8 cellular contexts compared by ENCODE assay signal in the genomic region with DNA sequence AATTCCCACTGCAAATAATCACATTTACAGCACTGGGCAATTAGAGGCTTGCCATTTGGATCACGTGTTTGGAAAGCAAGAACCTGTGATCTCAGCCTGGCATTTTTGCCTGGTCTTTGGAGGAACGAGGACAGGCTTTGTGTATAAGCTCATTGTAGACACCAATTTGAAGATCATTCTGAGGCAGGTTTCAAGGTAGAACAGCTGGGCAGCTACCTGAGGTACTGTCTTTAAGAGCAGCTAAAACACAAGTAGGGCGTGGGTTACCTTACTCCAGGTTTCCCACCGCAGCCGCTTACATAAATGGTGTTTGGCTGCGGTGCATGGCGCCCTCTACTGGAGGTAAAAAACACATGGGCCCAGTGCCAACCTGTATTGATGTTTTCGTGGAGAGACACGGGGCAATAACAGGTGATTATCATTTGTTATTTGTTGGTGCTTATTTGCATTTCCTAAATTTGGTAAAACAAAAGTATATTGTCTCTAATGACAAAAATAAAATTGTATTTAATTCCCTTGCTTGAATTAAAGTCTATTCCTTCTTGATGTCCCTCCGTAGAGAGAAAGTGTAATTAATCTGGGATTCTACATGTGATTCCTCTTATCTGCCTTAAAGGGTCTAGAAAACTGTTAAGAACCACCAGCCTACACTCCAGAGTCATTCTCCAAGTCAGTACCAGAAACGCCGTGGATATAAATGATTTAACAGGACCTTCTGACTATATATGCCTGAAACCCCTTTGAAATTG.
DNase-seq lines count a peak whose midpoint lies in the region; ATAC-seq and TF ChIP-seq lines count a peak whose summit lies in the region.

No MANE protein-coding gene starts in this region.

- no peak for ATAC-seq in HG03108 (IDR thresholded peaks at IDR 0.05; ENCODE audit: unreplicated experiment)

- no CpG with 5 or more reads among the region's 12 CpGs for WGBS in trophoblast cell (ENCODE audit: extremely low coverage, insufficient coverage, insufficient read length)
- WGBS in thyroid gland, 2 donors, result 26% methylated on average over 12 of the region's 12 CpGs

- peak; percentile 84 for DNase-seq in G401 (ENCODE audit: low spot score)
- DNase-seq in MG63, result peak; percentile 38
- peak; percentile 54 to 64 for DNase-seq in SHP77 (lab: John Stamatoyannopoulos, UW)
- DNase-seq in activated gamma-delta T cell treated with anti-CD3 and anti-CD28 coated beads, Interleukin-2, amount 50 U/mL, for 16 hours (ENCODE audit: low read depth), result peak; percentile 51
- peak; percentile 20 for DNase-seq in glomerular endothelial cell (ENCODE audit: extremely low read depth, low read depth, low spot score)
- peak; percentile 61 to 87 for DNase-seq in trophoblast cell
- DNase-seq in thyroid gland, result peak; percentile 67 to 76

- in situ Hi-C loops in G401 (cut with HindIII; ENCODE audit: low sequenced_read_pairs), result no loop called here

- no peak overlapping the region for H3K4me2 ChIP-seq in trophoblast cell (ENCODE audit: low read length)

- TF ChIP-seq CTCF in thyroid gland (IDR thresholded peaks at IDR 0.05), result peak; percentile 70 to 92 (median 84)

- H3K4ac ChIP-seq in trophoblast cell (ENCODE audit: low read depth, low read length), result no peak overlapping the region

- no peak overlapping the region for H3K27ac ChIP-seq in trophoblast cell (ENCODE audit: low read depth, low read length)
- H3K27ac ChIP-seq in thyroid gland, result no peak overlapping the region

- peak overlapping the region; percentile 91 for H2BK12ac ChIP-seq in trophoblast cell (ENCODE audit: low read length)

- H3K9ac ChIP-seq in trophoblast cell (ENCODE audit: low read length), result no peak overlapping the region

- H4K91ac ChIP-seq in trophoblast cell (ENCODE audit: low read depth, low read length), result no peak overlapping the region

- intact Hi-C loops in thyroid gland (cut with DNase I), result loop anchor here (5.0 to 10.0 kb wide), 2 partner anchors 139 to 306 kb away; no protein-coding TSS in a partner anchor

- TF ChIP-seq POLR2A in thyroid gland (IDR thresholded peaks at IDR 0.05), result no peak

- no peaks in the 10 kb centered on the region for H3K27me3 ChIP-seq in MG63
- H3K27me3 ChIP-seq in trophoblast cell (ENCODE audit: insufficient read depth, low read length), result no peaks in the 10 kb centered on the region
- no peaks in the 10 kb centered on the region for H3K27me3 ChIP-seq in thyroid gland

- no peak overlapping the region for H3K23ac ChIP-seq in trophoblast cell (ENCODE audit: low read length)

- no peak overlapping the region for H3K18ac ChIP-seq in trophoblast cell (ENCODE audit: low read length)

- H3K79me2 ChIP-seq in trophoblast cell (ENCODE audit: control insufficient read depth, insufficient read depth, low read length, poor library complexity), result no peaks in the 10 kb centered on the region

- peak overlapping the region; percentile 63 for H2BK120ac ChIP-seq in trophoblast cell (ENCODE audit: insufficient read depth, low read length, poor library complexity)

- H2AFZ ChIP-seq in trophoblast cell (ENCODE audit: insufficient read depth, low read length, poor library complexity), result no peak overlapping the region

- no peak overlapping the region for H2AK5ac ChIP-seq in trophoblast cell (ENCODE audit: low read length)

- H3K36me3 ChIP-seq in MG63 (no peaks in the 10 kb centered on the region), trophoblast cell (ENCODE audit: control insufficient read depth in 1 of 2, insufficient read depth in 2 of 2, low read length in 2 of 2) (no peaks in the 10 kb centered on the region), thyroid gland (no peaks in the 10 kb centered on the region)

- peaks cover 2% of the 10 kb centered on the region in 2 experiments for H3K4me1 ChIP-seq in trophoblast cell (ENCODE audit: control insufficient read depth in 1 of 2, insufficient read depth in 2 of 2, low read length in 2 of 2)
- H3K4me1 ChIP-seq in thyroid gland, result no peaks in the 10 kb centered on the region

- H2BK5ac ChIP-seq in trophoblast cell (ENCODE audit: low read depth, low read length, poor library complexity), result no peak overlapping the region

- H3K14ac ChIP-seq in trophoblast cell (ENCODE audit: low read length), result no peak overlapping the region

- H3K4me3 ChIP-seq in MG63, result no peak overlapping the region
- H3K4me3 ChIP-seq in trophoblast cell (ENCODE audit: low read depth, low read length), result no peak overlapping the region
- no peak overlapping the region for H3K4me3 ChIP-seq in thyroid gland (replicated peaks in 1 of 3)

- peaks cover 8% of the 10 kb centered on the region; the same call in 1 of the 2 replicates for H3K9me3 ChIP-seq in MG63
- no peaks in the 10 kb centered on the region for H3K9me3 ChIP-seq in trophoblast cell (ENCODE audit: insufficient read depth, low read depth, low read length)
- no peaks in the 10 kb centered on the region for H3K9me3 ChIP-seq in thyroid gland

- no peak overlapping the region for H4K12ac ChIP-seq in trophoblast cell (ENCODE audit: low read depth, low read length)

- peaks cover 4% of the 10 kb centered on the region for H3K79me1 ChIP-seq in trophoblast cell (ENCODE audit: low read length)

- no peak overlapping the region for H4K8ac ChIP-seq in trophoblast cell (ENCODE audit: low read depth, low read length)

Comparison
In these comparisons a context has a peak if more than half of its experiments do, and no peak if none do; other contexts are left out.
1. DNase-seq: peak in every context shown above with its lines; median percentile 84 in G401; 74 in trophoblast cell; 72 in thyroid gland; 59 in SHP77; 51 in activated gamma-delta T cell treated with anti-CD3 and anti-CD28 coated beads, Interleukin-2, amount 50 U/mL, for 16 hours; 38 in MG63; 20 in glomerular endothelial cell.